ENCODE assay signal across 25 cellular contexts in genomic region chr10:59628456-59628855, GRCh38.
DNase-seq lines count a peak whose midpoint lies in the region; ATAC-seq, FAIRE-seq and TF ChIP-seq lines count a peak whose summit lies in the region.
"Had no signal": no experiment of that assay in that cellular context is flagged by ENCODE, and none has a peak within 500 bp of the region (broad histone marks: within the 10 kb centered on the region; RNA-seq: fewer than 3 reads in every experiment).

No MANE protein-coding gene starts in this region.

- peaks cover 5% of the 10 kb centered on the region for H3K36me3 Mint-ChIP-seq in MCF 10A (ENCODE audit: insufficient read depth, unreplicated experiment)
- H3K36me3 Mint-ChIP-seq in activated naive CD4-positive, alpha-beta T cell treated with anti-CD3 and anti-CD28 coated beads, Interleukin-2, amount 50 U/mL, for 72 hours: no peaks in the 10 kb centered on the region
- H3K36me3 Mint-ChIP-seq: CD14-positive monocyte had no signal

- H3K18ac ChIP-seq in H1 (ENCODE audit: extremely low read depth, low read length): no peak overlapping the region

- H3K4me3 Mint-ChIP-seq in MCF 10A (ENCODE audit: unreplicated experiment): no peak overlapping the region
- H3K4me3 Mint-ChIP-seq: CD14-positive monocyte; CD4-positive, alpha-beta T cell; H9 had no signal

- intact Hi-C loops in mammary epithelial cell (cut with micrococcal nuclease): loop anchor here (5.0 kb wide), 1 partner anchor 419 kb away; no protein-coding TSS in a partner anchor
- intact Hi-C loops in MCF 10A (cut with micrococcal nuclease): loop anchor here (10.0 kb wide), 2 partner anchors 1094 to 1214 kb away; no protein-coding TSS in a partner anchor

- no peak overlapping the region for H4K5ac ChIP-seq in H1 (ENCODE audit: insufficient read length, low read depth, low read length)

- no peak overlapping the region for H2BK12ac ChIP-seq in H1 (ENCODE audit: low read depth, low read length)

- H3K56ac ChIP-seq in H1 (replicated peaks; ENCODE audit: insufficient read length, low read depth, low read length): no peak overlapping the region

- H3K4me2 ChIP-seq in mammary epithelial cell (ENCODE audit: insufficient read depth, low read depth, low read length) (no peak overlapping the region), H1 (ENCODE audit: insufficient read depth in 1 of 2, low read depth in 2 of 2, low read length in 2 of 2) (no peak overlapping the region), hepatocyte (no peak overlapping the region)
- H3K4me2 ChIP-seq: A549; BLaER1 treated with 17β-estradiol and CSF1 and Interleukin-3, amounts not matched to agents 10 nM and 100 nM had no signal

- peak; percentile 24 for DNase-seq in mammary epithelial cell
- DNase-seq in MCF 10A (ENCODE audit: unreplicated experiment): no peak
- peak; percentile 29 for DNase-seq in NCI-H226
- DNase-seq in H1 (ENCODE audit: low read depth in 1 of 2, low spot score in 2 of 2): no peak
- DNase-seq in foreskin keratinocyte: peak in 1 of 2 donors; percentile 61
- no peak for DNase-seq in hepatocyte (ENCODE audit: low spot score)
- DNase-seq in activated naive CD4-positive, alpha-beta T cell treated with anti-CD3 and anti-CD28 coated beads, Interleukin-2, amount 50 U/mL, for 72 hours (ENCODE audit: low spot score in 2 of 2): no peak
- DNase-seq: 8988T; ACHN; AML-193; BE2C; Calu3; CD4-positive, alpha-beta T cell; COR-L47; DMS79 treated with DMSO at 0.1 percent for 48 hours; GOT3; H9 had no signal

- H2BK120ac ChIP-seq in H1 (replicated peaks; ENCODE audit: low read depth, low read length): no peak overlapping the region

- H3K27ac ChIP-seq in mammary epithelial cell (ENCODE audit: insufficient read depth, low read depth, low read length) (no peak overlapping the region), H1 (ENCODE audit: low read depth, low read length) (no peak overlapping the region), foreskin keratinocyte (no peak overlapping the region), hepatocyte (no peak overlapping the region)
- H3K27ac ChIP-seq: A549; BLaER1 treated with 17β-estradiol and CSF1 and Interleukin-3, amounts not matched to agents 10 nM and 100 nM had no signal

- TF ChIP-seq CTCF in mammary epithelial cell (conservative IDR thresholded peaks at IDR 0.05 in 1 of 2, IDR thresholded peaks at IDR 0.05 in 1 of 2; ENCODE audit: extremely low read depth in 1 of 2, insufficient read depth in 1 of 2, low read depth in 1 of 2, low read length in 2 of 2) (no peak), MCF 10A (IDR thresholded peaks at IDR 0.05; ENCODE audit: unreplicated experiment) (no peak), H1 (IDR thresholded peaks at IDR 0.05; ENCODE audit: control extremely low read depth in 1 of 3, insufficient read depth in 1 of 3, low read depth in 1 of 3, low read length in 3 of 3) (no peak), foreskin keratinocyte (conservative IDR thresholded peaks at IDR 0.05) (no peak), hepatocyte (IDR thresholded peaks at IDR 0.05; ENCODE audit: poor library complexity) (no peak)

- no peak for FAIRE-seq in H1 (lab: Jason Lieb, UNC)
- FAIRE-seq: A549, G401.6, GM12892, GM19239 had no signal

- CTCF ChIA-PET in mammary epithelial cell (lab: Charles Lee; ENCODE audit: low non-redundant PET): no interaction called here
- CTCF ChIA-PET in MCF 10A (lab: Yijun Ruan, JAX): interaction anchor here (0.6 to 2.6 kb wide), 16 partner anchors 41 to 805 kb away, joined by 3 to 14 read pairs (median 4); partner anchors contain the start of gene CCDC6
- CTCF ChIA-PET in H1 (lab: Charles Lee; ENCODE audit: partially characterized antibody): interaction anchor here (0.5 to 8.5 kb wide), 17 partner anchors 12 to 609 kb away, joined by 3 to 77 read pairs (median 5); no protein-coding TSS in a partner anchor

- no peak for TF ChIP-seq RAD21 in H1 (IDR thresholded peaks at IDR 0.05 in 1 of 2, conservative IDR thresholded peaks at IDR 0.05 in 1 of 2; ENCODE audit: low read depth in 2 of 2, low read length in 2 of 2)

- H3K36me3 ChIP-seq in mammary epithelial cell (ENCODE audit: insufficient read depth, low read length): no peaks in the 10 kb centered on the region
- no peaks in the 10 kb centered on the region for H3K36me3 ChIP-seq in H1 (ENCODE audit: control insufficient read depth in 2 of 4, insufficient read depth in 4 of 4, low read length in 3 of 4)
- no peaks in the 10 kb centered on the region for H3K36me3 ChIP-seq in hepatocyte (replicated peaks; ENCODE audit: insufficient read depth, low read depth)
- H3K36me3 ChIP-seq: BE2C; BLaER1 treated with 17β-estradiol and CSF1 and Interleukin-3, amounts not matched to agents 10 nM and 100 nM had no signal

- no peaks in the 10 kb centered on the region for H3K9me3 Mint-ChIP-seq in MCF 10A (ENCODE audit: unreplicated experiment)
- H3K9me3 Mint-ChIP-seq in activated naive CD4-positive, alpha-beta T cell treated with anti-CD3 and anti-CD28 coated beads, Interleukin-2, amount 50 U/mL, for 72 hours: no peaks in the 10 kb centered on the region
- H3K9me3 Mint-ChIP-seq: CD14-positive monocyte; CD4-positive, alpha-beta T cell had no signal

- ATAC-seq in foreskin keratinocyte (peak; percentile 52), HG03521 (IDR thresholded peaks at IDR 0.05; ENCODE audit: unreplicated experiment) (no peak)
- no peak for ATAC-seq in activated naive CD4-positive, alpha-beta T cell treated with anti-CD3 and anti-CD28 coated beads, Interleukin-2, amount 50 U/mL, for 72 hours
- ATAC-seq: A549, HCT116 had no signal

- in situ Hi-C loops in mammary epithelial cell (cut with MboI; ENCODE audit: low sequenced_read_pairs in 2 of 2): loop anchor here (10.0 kb wide), 3 partner anchors 176 to 416 kb away; no protein-coding TSS in a partner anchor

- POLR2A ChIA-PET in MCF 10A (lab: Yijun Ruan, JAX): interaction anchor here (2.9 kb wide), 1 partner anchor 279 kb away, joined by 9 read pairs; no protein-coding TSS in a partner anchor
- POLR2A ChIA-PET in H1 (lab: Charles Lee; ENCODE audit: partially characterized antibody): interaction anchor here (0.7 kb wide), 1 partner anchor 279 kb away, joined by 3 read pairs; no protein-coding TSS in a partner anchor

- no peaks in the 10 kb centered on the region for H4K20me1 ChIP-seq in mammary epithelial cell (ENCODE audit: insufficient read depth, low read length)
- H4K20me1 ChIP-seq in H1 (replicated peaks in 1 of 2; ENCODE audit: control insufficient read depth in 1 of 2, insufficient read depth in 2 of 2, low read length in 2 of 2): no peaks in the 10 kb centered on the region
- H4K20me1 ChIP-seq in hepatocyte (ENCODE audit: insufficient read depth, poor library complexity, severe bottlenecking): no peaks in the 10 kb centered on the region
- H4K20me1 ChIP-seq: BLaER1 treated with 17β-estradiol and CSF1 and Interleukin-3, amounts not matched to agents 10 nM and 100 nM had no signal

- H2AFZ ChIP-seq in mammary epithelial cell (ENCODE audit: low read depth, low read length): no peak overlapping the region
- H2AFZ ChIP-seq in H1 (ENCODE audit: low read length): no peak overlapping the region
- H2AFZ ChIP-seq in hepatocyte: no peak overlapping the region

- no peak overlapping the region for H3K4ac ChIP-seq in H1 (replicated peaks; ENCODE audit: insufficient read length, low read depth, low read length)

- H4K91ac ChIP-seq in H1 (replicated peaks; ENCODE audit: insufficient read length, low read length): no peak overlapping the region

- peak overlapping the region; percentile 31; the same call in 1 of the 2 replicates for H2BK15ac ChIP-seq in H1 (ENCODE audit: low read length)

- H2BK5ac ChIP-seq in H1 (ENCODE audit: low read depth, low read length): no peak overlapping the region

- H3K14ac ChIP-seq in H1 (ENCODE audit: insufficient read length): no peak overlapping the region

- no peaks in the 10 kb centered on the region for H3K9me2 ChIP-seq in hepatocyte (replicated peaks; ENCODE audit: insufficient read depth)

- H3K9ac ChIP-seq in mammary epithelial cell (ENCODE audit: insufficient read depth, low read length) (no peak overlapping the region), H1 (replicated peaks in 1 of 4; ENCODE audit: extremely low read depth in 1 of 4, low read depth in 3 of 4, low read length in 3 of 4) (no peak overlapping the region)
- H3K9ac ChIP-seq: BLaER1 treated with 17β-estradiol and CSF1 and Interleukin-3, amounts not matched to agents 10 nM and 100 nM had no signal

- dilution Hi-C loops in mammary epithelial cell (cut with HindIII; ENCODE audit: low sequenced_read_pairs): no loop called here

- no peak overlapping the region for H3K27ac Mint-ChIP-seq in MCF 10A (ENCODE audit: low read depth, unreplicated experiment)
- H3K27ac Mint-ChIP-seq in activated naive CD4-positive, alpha-beta T cell treated with anti-CD3 and anti-CD28 coated beads, Interleukin-2, amount 50 U/mL, for 72 hours: no peak overlapping the region
- H3K27ac Mint-ChIP-seq: CD14-positive monocyte; CD4-positive, alpha-beta T cell; H9 had no signal

- H3K23me2 ChIP-seq in H1 (ENCODE audit: low read depth, low read length): no peaks in the 10 kb centered on the region

- no peak overlapping the region for H3K4me3 ChIP-seq in mammary epithelial cell (replicated peaks in 1 of 3; ENCODE audit: insufficient read depth in 1 of 3, low read depth in 2 of 3, low read length in 3 of 3)
- H3K4me3 ChIP-seq in H1 (ENCODE audit: extremely low read depth in 1 of 4, insufficient read depth in 2 of 4, low read depth in 3 of 4, low read length in 4 of 4): no peak overlapping the region
- no peak overlapping the region for H3K4me3 ChIP-seq in hepatocyte
- H3K4me3 ChIP-seq: A549; BLaER1 treated with 17β-estradiol and CSF1 and Interleukin-3, amounts not matched to agents 10 nM and 100 nM had no signal

- H3K4me1 ChIP-seq in mammary epithelial cell (ENCODE audit: insufficient read depth, low read length): no peaks in the 10 kb centered on the region
- H3K4me1 ChIP-seq in H1 (replicated peaks in 1 of 4; ENCODE audit: control insufficient read depth in 3 of 4, insufficient read depth in 4 of 4, low read length in 3 of 4): peaks cover 3 to 7% (median 4%) of the 10 kb centered on the region in 4 experiments; a peak in 5 of 7 replicates
- H3K4me1 ChIP-seq in foreskin keratinocyte: no peaks in the 10 kb centered on the region
- H3K4me1 ChIP-seq in hepatocyte (ENCODE audit: insufficient read depth): no peaks in the 10 kb centered on the region
- H3K4me1 ChIP-seq: A549, BE2C had no signal

- no peak for TF ChIP-seq POLR2A in H1 (IDR thresholded peaks at IDR 0.05; ENCODE audit: control extremely low read depth in 1 of 2, low read depth in 2 of 2, low read length in 2 of 2)

- no peak overlapping the region for H2AK5ac ChIP-seq in H1 (ENCODE audit: low read depth, low read length)

- no TSS peak for BruUV-seq in mammary epithelial cell (replicated peaks; lab: Mats Ljungman, UMichigan)
- no TSS peak for BruUV-seq in MCF 10A (replicated peaks; lab: Mats Ljungman, UMichigan)

- TF ChIP-seq EP300 in H1 (IDR thresholded peaks at IDR 0.05; ENCODE audit: borderline replicate concordance in 1 of 2, low read depth in 2 of 2, low read length in 2 of 2): no peak

- H3K23ac ChIP-seq in H1 (ENCODE audit: insufficient read length): no peak overlapping the region

- H3K79me2 ChIP-seq in mammary epithelial cell (ENCODE audit: insufficient read depth, low read length) (no peaks in the 10 kb centered on the region), H1 (ENCODE audit: control insufficient read depth in 1 of 2, insufficient read depth in 2 of 2, low read length in 2 of 2) (no peaks in the 10 kb centered on the region), hepatocyte (no peaks in the 10 kb centered on the region)

- no peaks in the 10 kb centered on the region for H3K27me3 ChIP-seq in mammary epithelial cell (ENCODE audit: insufficient read depth, low read length)
- H3K27me3 ChIP-seq in H1 (replicated peaks in 1 of 4; ENCODE audit: control insufficient read depth in 3 of 4, extremely low read depth in 1 of 4, insufficient read depth in 3 of 4, low read length in 3 of 4): no peaks in the 10 kb centered on the region
- peaks cover 3% of the 10 kb centered on the region for H3K27me3 ChIP-seq in foreskin keratinocyte
- no peaks in the 10 kb centered on the region for H3K27me3 ChIP-seq in hepatocyte
- H3K27me3 ChIP-seq: BE2C; BLaER1 treated with 17β-estradiol and CSF1 and Interleukin-3, amounts not matched to agents 10 nM and 100 nM had no signal

- H3K9me3 ChIP-seq in mammary epithelial cell (replicated peaks; ENCODE audit: insufficient read depth, low read length) (no peaks in the 10 kb centered on the region), H1 (ENCODE audit: insufficient read depth in 2 of 2, low read depth in 1 of 2, low read length in 1 of 2) (no peaks in the 10 kb centered on the region), hepatocyte (ENCODE audit: low read depth) (no peaks in the 10 kb centered on the region)
- H3K9me3 ChIP-seq: A549; BE2C; BLaER1 treated with 17β-estradiol and CSF1 and Interleukin-3, amounts not matched to agents 10 nM and 100 nM had no signal

- peaks cover 5% of the 10 kb centered on the region for H3K4me1 Mint-ChIP-seq in MCF 10A (ENCODE audit: insufficient read depth, unreplicated experiment)

- 90% methylated on average over 5 of the region's 6 CpGs for WGBS in mammary epithelial cell (ENCODE audit: low coverage, missing lambda C conversion rate)
- WGBS in H1 (ENCODE audit: extremely low coverage in 1 of 2, insufficient coverage in 1 of 2, insufficient read length in 1 of 2, insufficient replicate concordance in 2 of 2, low coverage in 1 of 2, low lambda C conversion rate in 2 of 2, missing lambda C conversion rate in 1 of 2), 2 experiments: 73% methylated on average over 6 of the region's 6 CpGs; no CpG with 5 or more reads in 1 of the 2 experiments
- 61% methylated on average over 6 of the region's 6 CpGs for WGBS in hepatocyte (ENCODE audit: low lambda C conversion rate, missing lambda C conversion rate)

- H2BK20ac ChIP-seq in H1 (ENCODE audit: low read length): 0 out of 2 replicates have a peak overlapping the region, but pooled peaks have one; percentile 21

- no peak overlapping the region for H4K8ac ChIP-seq in H1 (ENCODE audit: extremely low read depth, insufficient read depth, low read length)

- no peaks in the 10 kb centered on the region for H3K79me1 ChIP-seq in H1 (ENCODE audit: low read depth, low read length)

- H3K27me3 Mint-ChIP-seq in MCF 10A (ENCODE audit: insufficient read depth, unreplicated experiment): peaks cover 15% of the 10 kb centered on the region

Comparison
In these comparisons a context has a peak if more than half of its experiments do, and no peak if none do; other contexts are left out.
1. DNase-seq: peak in mammary epithelial cell (single experiment) and NCI-H226 (single experiment); none in MCF 10A (single experiment), H1 (0 of 2), hepatocyte (single experiment) and activated naive CD4-positive, alpha-beta T cell treated with anti-CD3 and anti-CD28 coated beads, Interleukin-2, amount 50 U/mL, for 72 hours (0 of 2).